35 cellular contexts compared by ENCODE assay signal in the genomic region with DNA sequence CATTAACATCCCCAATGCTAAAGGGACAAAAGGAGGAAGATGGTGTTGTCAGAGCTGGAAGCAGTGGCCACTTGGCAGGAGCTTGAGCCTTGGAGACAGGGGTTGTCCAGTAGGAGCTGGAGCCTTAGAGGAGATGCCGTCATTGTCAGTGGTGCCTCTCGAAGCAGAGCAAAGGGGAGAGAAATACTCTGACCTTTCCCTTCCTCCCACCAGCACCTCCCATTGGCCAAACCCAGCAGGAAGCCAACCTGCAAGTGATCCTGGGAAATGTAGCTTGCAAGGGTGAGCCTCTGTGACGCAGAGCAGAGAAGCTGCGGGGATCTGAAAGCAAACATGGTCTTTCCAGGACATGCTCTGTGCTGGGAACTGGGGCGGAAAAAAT. TPM values are rescaled to one million over a fixed set of nuclear protein-coding genes. Genes with fewer than 3 reads are reported as not detected.
"Had no signal": no experiment of that assay in that cellular context is flagged by ENCODE, and none has a peak within 500 bp of the region (broad histone marks: within the 10 kb centered on the region; RNA-seq: fewer than 3 reads in every experiment).

No MANE protein-coding gene starts in this region.

- H3K4me3 Mint-ChIP-seq: activated B cell treated with CpG ODN at 0.5 μM for 24 hours; activated CD4-positive, alpha-beta memory T cell treated with anti-CD3 and anti-CD28 coated beads for 36 hours; activated CD4-positive, alpha-beta T cell treated with anti-CD3 and anti-CD28 coated beads, Interleukin-2, amount 10 ng/mL, durations not matched to agents 24 days and 14 days; activated CD8-positive, alpha-beta T cell treated with anti-CD3 and anti-CD28 coated beads for 36 hours; activated naive CD4-positive, alpha-beta T cell treated with anti-CD3 and anti-CD28 coated beads for 36 hours; activated naive CD8-positive, alpha-beta T cell treated with anti-CD3 and anti-CD28 coated beads for 36 hours; activated T-cell treated with anti-CD3 and anti-CD28 coated beads, Interleukin-2, amount 50 U/mL, for 4 hours; activated T-cell treated with anti-CD3 and anti-CD28 coated beads, Interleukin-2, amount 50 U/mL, for 72 hours; activated T-helper 1 cell treated with anti-CD3 and anti-CD28 coated beads, Interleukin-12 subunit alpha, Interleukin-12 subunit beta, Interleukin-2, Interleukin-4 antibody, amounts not matched to agents 30 ng/mL and 10 ng/mL and 1 ng/mL, durations not matched to agents 14 hours and 24 hours and 36 hours; activated T-helper 17 cell treated with anti-CD3 and anti-CD28 coated beads, Interleukin-2, amount 50 U/mL, for 72 hours; brain; T-helper 1 cell treated with Interleukin-12 subunit alpha and Interleukin-12 subunit beta and Interleukin-4 antibody, amounts not matched to agents 30 μg/mL and 1 μg/mL, for 36 hours; T-helper 2 cell treated with Interferon-gamma antibody and Interleukin-4, amounts not matched to agents 5 μg/mL and 100 μg/mL, for 36 hours had no signal

- H3K27me3 ChIP-seq: adrenal gland had no signal

- ATAC-seq: activated CD8-positive, alpha-beta T cell treated with anti-CD3 and anti-CD28 coated beads for 36 hours; activated naive CD4-positive, alpha-beta T cell treated with anti-CD3 and anti-CD28 coated beads, Interleukin-2, amount 50 U/mL, for 72 hours; activated T-cell treated with anti-CD3 and anti-CD28 coated beads, Interleukin-2, amount 50 U/mL, for 4 hours; activated T-cell treated with anti-CD3 and anti-CD28 coated beads, Interleukin-2, amount 50 U/mL, for 72 hours; activated T-helper 17 cell treated with anti-CD3 and anti-CD28 coated beads, Interleukin-2, amount 50 U/mL, for 72 hours had no signal

- H3K9me3 ChIP-seq: adrenal gland, ascending aorta had no signal

- H3K36me3 ChIP-seq: adrenal gland, ascending aorta, cardiac muscle cell had no signal

- H3K27ac ChIP-seq: adrenal gland, ascending aorta, cardiac muscle cell, VCaP had no signal

- H3K9me3 Mint-ChIP-seq: activated B cell treated with CpG ODN at 0.5 μM for 24 hours; activated CD4-positive, alpha-beta memory T cell treated with anti-CD3 and anti-CD28 coated beads for 36 hours; activated CD4-positive, alpha-beta T cell treated with anti-CD3 and anti-CD28 coated beads, Interleukin-2, amount 10 ng/mL, durations not matched to agents 24 days and 14 days; activated CD8-positive, alpha-beta T cell treated with anti-CD3 and anti-CD28 coated beads for 36 hours; activated naive CD4-positive, alpha-beta T cell treated with anti-CD3 and anti-CD28 coated beads for 36 hours; activated naive CD4-positive, alpha-beta T cell treated with anti-CD3 and anti-CD28 coated beads, Interleukin-2, amount 50 U/mL, for 72 hours; activated naive CD8-positive, alpha-beta T cell treated with anti-CD3 and anti-CD28 coated beads for 36 hours; activated T-cell treated with anti-CD3 and anti-CD28 coated beads, Interleukin-2, amount 50 U/mL, for 72 hours; activated T-helper 1 cell treated with anti-CD3 and anti-CD28 coated beads, Interleukin-12 subunit alpha, Interleukin-12 subunit beta, Interleukin-2, Interleukin-4 antibody, amounts not matched to agents 30 ng/mL and 10 ng/mL and 1 ng/mL, durations not matched to agents 14 hours and 24 hours and 36 hours; activated T-helper 17 cell treated with anti-CD3 and anti-CD28 coated beads, Interleukin-2, amount 50 U/mL, for 72 hours; T-helper 1 cell treated with Interleukin-12 subunit alpha and Interleukin-12 subunit beta and Interleukin-4 antibody, amounts not matched to agents 30 μg/mL and 1 μg/mL, for 36 hours; T-helper 2 cell treated with Interferon-gamma antibody and Interleukin-4, amounts not matched to agents 5 μg/mL and 100 μg/mL, for 36 hours had no signal

- H3K4me1 Mint-ChIP-seq: activated B cell treated with CpG ODN at 0.5 μM for 24 hours; activated CD4-positive, alpha-beta T cell treated with anti-CD3 and anti-CD28 coated beads, Interleukin-2, amount 10 ng/mL, durations not matched to agents 24 days and 14 days; activated T-helper 17 cell treated with anti-CD3 and anti-CD28 coated beads, Interleukin-2, amount 50 U/mL, for 72 hours had no signal

- H3K4me1 ChIP-seq: adrenal gland, ascending aorta had no signal

- H3K4me3 ChIP-seq: adrenal gland, ascending aorta, cardiac muscle cell had no signal

- H3K27ac Mint-ChIP-seq: activated B cell treated with CpG ODN at 0.5 μM for 24 hours; activated CD4-positive, alpha-beta memory T cell treated with anti-CD3 and anti-CD28 coated beads for 36 hours; activated CD4-positive, alpha-beta T cell treated with anti-CD3 and anti-CD28 coated beads, Interleukin-2, amount 10 ng/mL, durations not matched to agents 24 days and 14 days; activated CD8-positive, alpha-beta T cell treated with anti-CD3 and anti-CD28 coated beads for 36 hours; activated naive CD4-positive, alpha-beta T cell treated with anti-CD3 and anti-CD28 coated beads for 36 hours; activated naive CD4-positive, alpha-beta T cell treated with anti-CD3 and anti-CD28 coated beads, Interleukin-2, amount 50 U/mL, for 72 hours; activated naive CD8-positive, alpha-beta T cell treated with anti-CD3 and anti-CD28 coated beads for 36 hours; activated T-cell treated with anti-CD3 and anti-CD28 coated beads, Interleukin-2, amount 50 U/mL, for 72 hours; activated T-helper 1 cell treated with anti-CD3 and anti-CD28 coated beads, Interleukin-12 subunit alpha, Interleukin-12 subunit beta, Interleukin-2, Interleukin-4 antibody, amounts not matched to agents 30 ng/mL and 10 ng/mL and 1 ng/mL, durations not matched to agents 14 hours and 24 hours and 36 hours; activated T-helper 17 cell treated with anti-CD3 and anti-CD28 coated beads, Interleukin-2, amount 50 U/mL, for 72 hours; brain; T-helper 1 cell treated with Interleukin-12 subunit alpha and Interleukin-12 subunit beta and Interleukin-4 antibody, amounts not matched to agents 30 μg/mL and 1 μg/mL, for 36 hours; T-helper 2 cell treated with Interferon-gamma antibody and Interleukin-4, amounts not matched to agents 5 μg/mL and 100 μg/mL, for 36 hours had no signal

- DNase-seq: activated B cell treated with CpG ODN at 0.5 μM for 24 hours; activated CD4-positive, alpha-beta memory T cell treated with anti-CD3 and anti-CD28 coated beads for 36 hours; activated CD4-positive, alpha-beta T cell treated with anti-CD3 and anti-CD28 coated beads for 4 hours; activated CD4-positive, alpha-beta T cell treated with anti-CD3 and anti-CD28 coated beads, Interleukin-2, amount 10 ng/mL, durations not matched to agents 24 days and 14 days; activated CD4-positive, alpha-beta T cell treated with anti-CD3 and anti-CD28 coated beads, Interleukin-2, amount 50 U/mL, for 1 hour; activated CD4-positive, alpha-beta T cell treated with anti-CD3 and anti-CD28 coated beads, Interleukin-2, amount 50 U/mL, for 4 hours; activated CD4-positive, CD25-positive, alpha-beta regulatory T cell treated with anti-CD3 and anti-CD28 coated beads, Interleukin-2, amount 50 U/mL, for 72 hours; activated CD8-positive, alpha-beta memory T cell treated with anti-CD3 and anti-CD28 coated beads, Interleukin-2, amount 50 U/mL, for 4 hours; activated CD8-positive, alpha-beta T cell treated with anti-CD3 and anti-CD28 coated beads for 36 hours; activated effector memory CD4-positive, alpha-beta T cell treated with anti-CD3 and anti-CD28 coated beads, Interleukin-2, amount 50 U/mL, for 16 hours; activated gamma-delta T cell treated with Interleukin-2 at 50 U/mL for 16 hours; activated naive CD4-positive, alpha-beta T cell; activated naive CD4-positive, alpha-beta T cell treated with anti-CD3 and anti-CD28 coated beads for 36 hours; activated naive CD4-positive, alpha-beta T cell treated with anti-CD3 and anti-CD28 coated beads, Interleukin-2, amount 50 U/mL, for 16 hours; activated naive CD8-positive, alpha-beta T cell treated with anti-CD3 and anti-CD28 coated beads for 36 hours; activated T-cell treated with anti-CD3 and anti-CD28 coated beads for 4 hours; activated T-cell treated with anti-CD3 and anti-CD28 coated beads, Interleukin-2, amount 50 U/mL, for 1 hour; activated T-cell treated with anti-CD3 and anti-CD28 coated beads, Interleukin-2, amount 50 U/mL, for 4 hours; activated T-cell treated with anti-CD3 and anti-CD28 coated beads, Interleukin-2, amount 50 U/mL, for 72 hours; adrenal gland; amniotic stem cell; SW 1271; T-helper 1 cell; T-helper 2 cell; T-helper 9 cell had no signal

RNA-seq across cellular contexts. Expression of gene EVA1A, which starts 52.1 kb away (rescaled TPM):
- total RNA-seq: activated B cell treated with CpG ODN at 0.5 μM for 24 hours; activated CD4-positive, alpha-beta memory T cell treated with anti-CD3 and anti-CD28 coated beads for 36 hours; activated CD4-positive, alpha-beta T cell treated with anti-CD3 and anti-CD28 coated beads, Interleukin-2, amount 10 ng/mL, durations not matched to agents 24 days and 14 days; activated CD8-positive, alpha-beta memory T cell treated with anti-CD3 and anti-CD28 coated beads for 36 hours; activated naive CD4-positive, alpha-beta T cell treated with anti-CD3 and anti-CD28 coated beads for 36 hours; activated T-helper 1 cell treated with anti-CD3 and anti-CD28 coated beads, Interleukin-12 subunit alpha, Interleukin-12 subunit beta, Interleukin-2, Interleukin-4 antibody, amounts not matched to agents 30 ng/mL and 10 ng/mL and 1 ng/mL, durations not matched to agents 14 hours and 24 hours and 36 hours; activated T-helper 17 cell treated with anti-CD3 and anti-CD28 coated beads, Interleukin-2, amount 50 U/mL, for 72 hours; ascending aorta had no signal
